15 cellular contexts compared by ENCODE assay signal in genomic region chr5:154721476-154722058, GRCh38. TPM values are rescaled to one million over a fixed set of nuclear protein-coding genes. Genes with fewer than 3 reads are reported as not detected.
A peak's percentile ranks its signal among the peaks of the same experiment; 100 is the strongest.
DNase-seq lines count a peak whose midpoint lies in the region; ATAC-seq and TF ChIP-seq lines count a peak whose summit lies in the region.
"Had no signal": no experiment of that assay in that cellular context is flagged by ENCODE, and none has a peak within 500 bp of the region (broad histone marks: within the 10 kb centered on the region; RNA-seq: fewer than 3 reads in every experiment).

No MANE protein-coding gene starts in this region.

- no peaks in the 10 kb centered on the region for H3K9me3 Mint-ChIP-seq in WTC11
- H3K9me3 Mint-ChIP-seq: CD4-positive, alpha-beta memory T cell had no signal

- POLR2A ChIA-PET in WTC11 (lab: Charles Lee): interaction anchor here (0.5 to 1.4 kb wide), 5 partner anchors 9 to 137 kb away, joined by 3 to 5 read pairs (median 5); partner anchors contain the start of gene CNOT8

- peaks cover 52% of the 10 kb centered on the region for H3K4me1 Mint-ChIP-seq in WTC11
- H3K4me1 Mint-ChIP-seq: CD4-positive, alpha-beta memory T cell had no signal

- H3K4me1 ChIP-seq in cardiac muscle cell (ENCODE audit: low read depth): peaks cover 8% of the 10 kb centered on the region
- peaks cover 29% of the 10 kb centered on the region for H3K4me1 ChIP-seq in iPS-20b (ENCODE audit: insufficient read depth, low read length)
- H3K4me1 ChIP-seq in gastrocnemius medialis: peaks cover 22 to 27% of the 10 kb centered on the region in 2 donors
- H3K4me1 ChIP-seq: BE2C had no signal

- H3K9me3 ChIP-seq in cardiac muscle cell (ENCODE audit: low read depth): no peaks in the 10 kb centered on the region
- H3K9me3 ChIP-seq in iPS-20b (ENCODE audit: insufficient read depth, low read depth, low read length): no peaks in the 10 kb centered on the region
- H3K9me3 ChIP-seq in gastrocnemius medialis: no peaks in the 10 kb centered on the region
- H3K9me3 ChIP-seq: BE2C had no signal

- no peaks in the 10 kb centered on the region for H3K36me3 ChIP-seq in cardiac muscle cell
- H3K36me3 ChIP-seq in iPS-20b (ENCODE audit: insufficient read depth, low read depth, low read length): no peaks in the 10 kb centered on the region
- H3K36me3 ChIP-seq in gastrocnemius medialis: no peaks in the 10 kb centered on the region
- H3K36me3 ChIP-seq: BE2C had no signal

- ATAC-seq in WTC11: peak; percentile 82
- peak in 1 of 2 donors; percentile 27 for ATAC-seq in gastrocnemius medialis

- H3K27ac Mint-ChIP-seq in WTC11: peak overlapping the region; percentile 88

- no peak for TF ChIP-seq POLR2A in gastrocnemius medialis (IDR thresholded peaks at IDR 0.05)

- H3K27ac ChIP-seq in cardiac muscle cell (peak overlapping the region; percentile 45), iPS-20b (ENCODE audit: low read length) (peak overlapping the region; percentile 24), gastrocnemius medialis (peak overlapping the region in 3 of 4 donors; percentile 11 to 41 (median 13))

- H3K9ac ChIP-seq in iPS-20b (ENCODE audit: low read depth, low read length): peak overlapping the region; percentile 46; the same call in 1 of the 2 replicates

- H3K27me3 ChIP-seq in cardiac muscle cell (no peaks in the 10 kb centered on the region), iPS-20b (ENCODE audit: insufficient read depth, low read length) (no peaks in the 10 kb centered on the region), gastrocnemius medialis (no peaks in the 10 kb centered on the region)
- H3K27me3 ChIP-seq: BE2C had no signal

- CTCF ChIA-PET in WTC11 (lab: Charles Lee): interaction anchor here (0.6 to 1.9 kb wide), 4 partner anchors 9 to 225 kb away, joined by 3 to 10 read pairs (median 6); no protein-coding TSS in a partner anchor

- intact Hi-C loops in cardiac septum (cut with DNase I) (no loop called here), gastrocnemius medialis (cut with DNase I; ENCODE audit: low total_unique reads) (no loop called here)

- no peaks in the 10 kb centered on the region for H3K27me3 Mint-ChIP-seq in WTC11 (ENCODE audit: low read depth)
- H3K27me3 Mint-ChIP-seq: CD4-positive, alpha-beta memory T cell had no signal

- H3K4me3 ChIP-seq in cardiac muscle cell (no peak overlapping the region), iPS-20b (ENCODE audit: low read length) (peak overlapping the region; percentile 36; the same call in 1 of the 2 replicates), gastrocnemius medialis (no peak overlapping the region), foreskin fibroblast (ENCODE audit: low read depth in 1 of 2, low read length in 2 of 2) (no peak overlapping the region)

- in situ Hi-C loops in gastrocnemius medialis (cut with MboI; ENCODE audit: low sequenced_read_pairs in 4 of 4): no loop called here

- TF ChIP-seq CTCF in cardiac muscle cell (IDR thresholded peaks at IDR 0.05; ENCODE audit: low read depth, low read length): no peak
- no peak for TF ChIP-seq CTCF in WTC11 (IDR thresholded peaks at IDR 0.05)
- no peak for TF ChIP-seq CTCF in gastrocnemius medialis (IDR thresholded peaks at IDR 0.05 in 4 of 5, conservative IDR thresholded peaks at IDR 0.05 in 1 of 5)
- TF ChIP-seq CTCF in foreskin fibroblast (IDR thresholded peaks at IDR 0.05; ENCODE audit: low read depth, low read length): no peak

- peak overlapping the region; percentile 37 for H3K4me3 Mint-ChIP-seq in WTC11
- H3K4me3 Mint-ChIP-seq: CD4-positive, alpha-beta memory T cell had no signal

- DNase-seq in cardiac muscle cell (ENCODE audit: low read depth in 1 of 2, low spot score in 1 of 2): peak in 1 of 2 donors; percentile 28
- DNase-seq in cardiac septum (ENCODE audit: low spot score): no peak
- DNase-seq in WTC11 (ENCODE audit: low spot score): peak; percentile 26
- DNase-seq in gastrocnemius medialis: no peak
- no peak for DNase-seq in medulla oblongata (ENCODE audit: extremely low spot score)
- no peak for DNase-seq in NCI-H2107 treated with DMSO at 0.1 percent for 48 hours (lab: John Stamatoyannopoulos, UW; ENCODE audit: unreplicated experiment)
- no peak for DNase-seq in foreskin fibroblast
- DNase-seq: 8988T; BE2C; Calu3; CD4-positive, alpha-beta memory T cell; DMS79; MV-4-11; NCI-H1930 had no signal

- peaks cover 15% of the 10 kb centered on the region; the same call in 1 of the 2 replicates for H3K36me3 Mint-ChIP-seq in WTC11
- H3K36me3 Mint-ChIP-seq: CD4-positive, alpha-beta memory T cell had no signal

TF ChIP-seq in WTC11, 78 proteins besides CTCF, POLR2A, EP300 and RAD21 (continues in another document):
- TF ChIP-seq FOXK1 (CRISPR knock-in tag; IDR thresholded peaks at IDR 0.05) (peak; percentile 35; the same call in 1 of the 2 replicates), ZNF416 (CRISPR knock-in tag; IDR thresholded peaks at IDR 0.05) (no peak), E2F4 (CRISPR knock-in tag; IDR thresholded peaks at IDR 0.05; ENCODE audit: borderline replicate concordance, low read depth) (no peak), TEAD1 (CRISPR knock-in tag; IDR thresholded peaks at IDR 0.05) (0 out of 2 replicates have a peak, but pooled peaks have one; percentile 16), MYBL2 (CRISPR knock-in tag; IDR thresholded peaks at IDR 0.05) (no peak), NR1H2 (CRISPR knock-in tag; IDR thresholded peaks at IDR 0.05) (no peak), PREB (CRISPR knock-in tag; IDR thresholded peaks at IDR 0.05; ENCODE audit: borderline replicate concordance) (no peak), ESRRA (CRISPR knock-in tag; IDR thresholded peaks at IDR 0.05; ENCODE audit: borderline replicate concordance) (no peak), MXD4 (CRISPR knock-in tag; IDR thresholded peaks at IDR 0.05; ENCODE audit: borderline replicate concordance) (no peak), NFATC4 (CRISPR knock-in tag; IDR thresholded peaks at IDR 0.05) (no peak), TCF7 (CRISPR knock-in tag; IDR thresholded peaks at IDR 0.05; ENCODE audit: low read depth) (no peak), ETV6 (CRISPR knock-in tag; IDR thresholded peaks at IDR 0.05) (peak; percentile 85), HMGXB4 (CRISPR knock-in tag; IDR thresholded peaks at IDR 0.05) (no peak), NFE2L1 (CRISPR knock-in tag; IDR thresholded peaks at IDR 0.05) (0 out of 2 replicates have a peak, but pooled peaks have one; percentile 50)

RNA-seq across cellular contexts. Expression of gene LARP1, which starts 33.6 kb away (rescaled TPM):
- total RNA-seq in cardiac muscle cell (70.6 and 97.8 TPM in 2 replicates), cardiac septum (160 TPM), WTC11 (2021) (360 to 406 TPM (median 378 TPM) in 3 replicates), gastrocnemius medialis (100 to 1,000 TPM in 3 of 4 donors, 10 to 100 TPM in 1; 77.8 to 125 (median 119) TPM)
- polyA plus RNA-seq in cardiac muscle cell: 40.7 and 57.6 TPM in 2 replicates
